In the genomic region with DNA sequence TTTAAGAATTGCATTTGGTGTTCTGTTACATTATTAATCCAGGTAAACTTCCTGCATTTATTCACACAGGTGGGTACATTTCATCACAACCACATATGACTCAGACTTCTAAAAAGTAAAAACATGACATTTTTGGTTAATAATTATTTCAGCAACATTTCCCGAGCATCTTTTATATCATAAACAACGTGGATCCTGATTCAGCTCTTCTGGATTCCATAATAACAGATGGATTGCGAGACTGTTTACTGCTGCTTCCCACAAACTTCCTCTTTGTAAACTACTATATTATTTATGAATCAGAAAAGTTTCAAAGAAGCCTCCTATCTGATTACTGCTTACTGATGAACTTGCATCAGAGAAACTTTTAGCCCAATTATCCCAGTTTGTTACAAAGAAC, we compare ENCODE assay signal across 20 cellular contexts.
"Had no signal": no experiment of that assay in that cellular context is flagged by ENCODE, and none has a peak within 500 bp of the region (broad histone marks: within the 10 kb centered on the region; RNA-seq: fewer than 3 reads in every experiment).

No MANE protein-coding gene starts in this region.

- DNase-seq: activated CD4-positive, alpha-beta memory T cell treated with anti-CD3 and anti-CD28 coated beads, Interleukin-2, amount 10 ng/mL, durations not matched to agents 7 days and 5 days; activated CD4-positive, alpha-beta T cell treated with anti-CD3 and anti-CD28 coated beads for 1 hour; activated CD4-positive, alpha-beta T cell treated with anti-CD3 and anti-CD28 coated beads, Interleukin-2, amount 10 ng/mL, durations not matched to agents 7 days and 5 days; activated CD8-positive, alpha-beta memory T cell treated with anti-CD3 and anti-CD28 coated beads, Interleukin-2, amount 50 U/mL, for 48 hours; activated gamma-delta T cell treated with Interleukin-2 at 50 U/mL for 16 hours; activated naive CD4-positive, alpha-beta T cell treated with anti-CD3 and anti-CD28 coated beads, Interleukin-2, amount 50 U/mL, for 16 hours; activated T-cell treated with anti-CD3 and anti-CD28 coated beads, Interleukin-2, amount 50 U/mL, for 24 hours; amygdala; central memory CD4-positive, alpha-beta T cell; dermis blood vessel endothelial cell; effector CD4-positive, alpha-beta T cell; esophagus squamous epithelium; left cardiac atrium; mammary epithelial cell; natural killer cell; right cardiac atrium; spleen; stimulated activated naive CD4-positive, alpha-beta T cell; T-helper 2 cell; tibial artery had no signal
